In genomic region chr1:232704694-232705680, GRCh38 we compare ENCODE assay signal across 8 cellular contexts.
DNase-seq lines count a peak whose midpoint lies in the region; ATAC-seq and TF ChIP-seq lines count a peak whose summit lies in the region.

No MANE protein-coding gene starts in this region.

- peaks cover 3% of the 10 kb centered on the region for H3K27me3 Mint-ChIP-seq in endothelial cell (ENCODE audit: unreplicated experiment)

- peaks cover 9% of the 10 kb centered on the region for H3K36me3 Mint-ChIP-seq in endothelial cell (ENCODE audit: low read depth, unreplicated experiment)

- H3K4me3 Mint-ChIP-seq in endothelial cell (ENCODE audit: unreplicated experiment), result no peak overlapping the region

- no peak overlapping the region for H3K4me3 ChIP-seq in skeletal muscle cell (ENCODE audit: low read depth, low read length)

- intact Hi-C loops in Right ventricle myocardium inferior (cut with DNase I) (no loop called here), cardiac septum (cut with DNase I) (no loop called here), Right ventricle myocardium superior (cut with DNase I) (no loop called here)

- no peak for DNase-seq in Right ventricle myocardium inferior (ENCODE audit: missing footprints)
- no peak for DNase-seq in cardiac septum (ENCODE audit: low spot score)
- DNase-seq in SK-N-DZ (ENCODE audit: low spot score), result peak; percentile 13
- no peak for DNase-seq in Right ventricle myocardium superior
- DNase-seq in skeletal muscle cell (ENCODE audit: low read depth), result peak; percentile 76
- DNase-seq in GF-D8 (lab: John Stamatoyannopoulos, UW), result no peak
- no peak for DNase-seq in endothelial cell (ENCODE audit: low spot score)
- DNase-seq in GM10266 (ENCODE audit: extremely low spot score), result no peak

- peaks cover 20% of the 10 kb centered on the region for H3K4me1 Mint-ChIP-seq in endothelial cell (ENCODE audit: unreplicated experiment)

- no peaks in the 10 kb centered on the region for H3K9me3 Mint-ChIP-seq in endothelial cell (ENCODE audit: unreplicated experiment)

- no peak overlapping the region for H3K27ac Mint-ChIP-seq in endothelial cell (ENCODE audit: unreplicated experiment)

- ATAC-seq in Right ventricle myocardium inferior (peak; percentile 89), Right ventricle myocardium superior (ENCODE audit: poor library complexity) (peak; percentile 93)

- TF ChIP-seq CTCF in endothelial cell (IDR thresholded peaks at IDR 0.05; ENCODE audit: unreplicated experiment) (no peak), GM10266 (IDR thresholded peaks at IDR 0.05; ENCODE audit: control insufficient read depth, insufficient read depth, low read depth, missing control alignments) (no peak)

Comparison
In these comparisons a context has a peak if more than half of its experiments do, and no peak if none do; other contexts are left out.
1. DNase-seq: peak in SK-N-DZ (single experiment) and skeletal muscle cell (single experiment); none in Right ventricle myocardium inferior (single experiment), cardiac septum (single experiment), Right ventricle myocardium superior (single experiment), GF-D8 (single experiment), endothelial cell (single experiment) and GM10266 (single experiment).